In the genomic region with DNA sequence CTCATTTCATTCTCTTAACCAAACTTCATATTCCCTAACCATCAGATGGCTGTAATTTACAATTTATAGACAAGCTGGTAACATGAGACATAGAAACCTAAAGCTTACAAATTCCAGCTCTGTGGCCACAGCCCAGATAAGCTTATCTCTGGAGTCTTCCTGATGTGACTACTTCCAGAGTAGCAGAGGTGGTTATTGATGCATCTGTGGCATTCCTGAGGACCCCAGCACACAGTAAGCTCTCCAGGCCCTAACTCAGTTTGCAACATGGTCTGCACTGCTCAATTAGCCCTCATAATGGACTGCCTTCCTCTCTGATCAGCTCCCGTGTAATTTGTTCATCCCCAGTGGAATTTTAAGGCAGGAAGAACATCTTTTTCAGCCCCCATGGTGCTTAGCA, we compare ENCODE assay signal across 29 cellular contexts.
"Had no signal": no experiment of that assay in that cellular context is flagged by ENCODE, and none has a peak within 500 bp of the region (broad histone marks: within the 10 kb centered on the region; RNA-seq: fewer than 3 reads in every experiment).

No MANE protein-coding gene starts in this region.

- H3K4me1 ChIP-seq: breast epithelium, colonic mucosa, esophagus squamous epithelium had no signal

- H3K27me3 ChIP-seq: cardiac muscle cell, colonic mucosa had no signal

- H3K27ac ChIP-seq: breast epithelium, cardiac muscle cell, colonic mucosa, epithelial cell of prostate, esophagus squamous epithelium, WERI-Rb-1 had no signal

- DNase-seq: activated B cell treated with CpG ODN at 0.5 μM for 24 hours; activated CD4-positive, alpha-beta T cell treated with anti-CD3 and anti-CD28 coated beads for 48 hours; activated CD4-positive, alpha-beta T cell treated with anti-CD3 and anti-CD28 coated beads, Interleukin-2, amount 50 U/mL, for 1 hour; activated CD4-positive, alpha-beta T cell treated with anti-CD3 and anti-CD28 coated beads, Interleukin-2, amount 50 U/mL, for 48 hours; activated CD8-positive, alpha-beta memory T cell treated with anti-CD3 and anti-CD28 coated beads, Interleukin-2, amount 10 ng/mL, durations not matched to agents 7 days and 5 days; activated CD8-positive, alpha-beta memory T cell treated with anti-CD3 and anti-CD28 coated beads, Interleukin-2, amount 50 U/mL, for 4 hours; activated CD8-positive, alpha-beta T cell treated with anti-CD3 and anti-CD28 coated beads for 36 hours; activated gamma-delta T cell treated with Interleukin-2 at 50 U/mL for 16 hours; activated naive CD4-positive, alpha-beta T cell treated with anti-CD3 and anti-CD28 coated beads, Interleukin-2, amount 50 U/mL, for 16 hours; activated naive CD4-positive, alpha-beta T cell treated with Interleukin-2 at 50 U/mL for 16 hours; activated T-cell treated with anti-CD3 and anti-CD28 coated beads, Interleukin-2, amount 50 U/mL, for 1 hour; activated T-cell treated with anti-CD3 and anti-CD28 coated beads, Interleukin-2, amount 50 U/mL, for 72 hours; amygdala; aorta; central memory CD4-positive, alpha-beta T cell; cerebellar nuclear complex; colonic mucosa; effector CD8-positive, alpha-beta T cell; esophagus squamous epithelium; foreskin fibroblast; head of caudate nucleus; T-helper 1 cell; T-helper 17 cell; T1000; WERI-Rb-1 had no signal

- ATAC-seq: activated CD4-positive, CD25-positive, alpha-beta regulatory T cell treated with anti-CD3 and anti-CD28 coated beads, Interleukin-2, amount 50 U/mL, for 24 hours; activated CD8-positive, alpha-beta memory T cell treated with anti-CD3 and anti-CD28 coated beads, Interleukin-2, amount 10 ng/mL, durations not matched to agents 7 days and 5 days; activated CD8-positive, alpha-beta T cell treated with anti-CD3 and anti-CD28 coated beads for 36 hours; activated T-cell treated with anti-CD3 and anti-CD28 coated beads, Interleukin-2, amount 50 U/mL, for 72 hours; T-helper 17 cell had no signal

- H3K36me3 ChIP-seq: breast epithelium, cardiac muscle cell, colonic mucosa, esophagus squamous epithelium, WERI-Rb-1 had no signal

- H3K9me3 ChIP-seq: breast epithelium, colonic mucosa, esophagus squamous epithelium had no signal

- H3K4me3 ChIP-seq: breast epithelium, cardiac muscle cell, colonic mucosa, esophagus squamous epithelium had no signal
